Comparison of ENCODE assay signal across 8 cellular contexts in genomic region chr2:148927010-148927409, GRCh38. TPM values are rescaled to one million over a fixed set of nuclear protein-coding genes. Genes with fewer than 3 reads are reported as not detected.
DNase-seq lines count a peak whose midpoint lies in the region; TF ChIP-seq lines count a peak whose summit lies in the region.

No MANE protein-coding gene starts in this region.

- no peaks in the 10 kb centered on the region for H3K9me3 Mint-ChIP-seq in activated naive CD4-positive, alpha-beta T cell treated with anti-CD3 and anti-CD28 coated beads, Interleukin-2, amount 50 U/mL, for 24 hours
- no peaks in the 10 kb centered on the region for H3K9me3 Mint-ChIP-seq in nephron

- WGBS in suprapubic skin: 64% methylated on average over 12 of the region's 12 CpGs

- H3K36me3 ChIP-seq in H7 (replicated peaks; ENCODE audit: control insufficient read depth, insufficient read depth, low read length) (peaks cover 7% of the 10 kb centered on the region), suprapubic skin (no peaks in the 10 kb centered on the region)

- H3K27ac ChIP-seq in suprapubic skin: no peak overlapping the region

- peaks cover 18% of the 10 kb centered on the region for H3K4me1 Mint-ChIP-seq in activated naive CD4-positive, alpha-beta T cell treated with anti-CD3 and anti-CD28 coated beads, Interleukin-2, amount 50 U/mL, for 24 hours
- peaks cover 34% of the 10 kb centered on the region for H3K4me1 Mint-ChIP-seq in nephron

- peak overlapping the region; percentile 86 for H3K4me3 Mint-ChIP-seq in activated naive CD4-positive, alpha-beta T cell treated with anti-CD3 and anti-CD28 coated beads, Interleukin-2, amount 50 U/mL, for 24 hours
- H3K4me3 Mint-ChIP-seq in nephron: peak overlapping the region in 1 of 3 experiments; percentile 35

- no peak for TF ChIP-seq POLR2A in NB4 (IDR thresholded peaks at IDR 0.05; ENCODE audit: extremely low read depth, insufficient read length)
- TF ChIP-seq POLR2A in suprapubic skin (IDR thresholded peaks at IDR 0.05): no peak

- TF ChIP-seq CTCF in GM10266 (IDR thresholded peaks at IDR 0.05; ENCODE audit: control insufficient read depth, insufficient read depth, low read depth, missing control alignments) (no peak), NB4 (IDR thresholded peaks at IDR 0.05; ENCODE audit: low read depth, low read length) (no peak), nephron (IDR thresholded peaks at IDR 0.05; ENCODE audit: unreplicated experiment in 3 of 3) (no peak), suprapubic skin (IDR thresholded peaks at IDR 0.05) (no peak)

- H3K27me3 ChIP-seq in H7 (ENCODE audit: control insufficient read depth, insufficient read depth, low read length): no peaks in the 10 kb centered on the region
- H3K27me3 ChIP-seq in suprapubic skin: no peaks in the 10 kb centered on the region

- H3K27ac Mint-ChIP-seq in activated naive CD4-positive, alpha-beta T cell treated with anti-CD3 and anti-CD28 coated beads, Interleukin-2, amount 50 U/mL, for 24 hours: peak overlapping the region; percentile 74
- H3K27ac Mint-ChIP-seq in nephron: peak overlapping the region; percentile 21 to 81 (median 76)

- TF ChIP-seq EP300 in suprapubic skin (IDR thresholded peaks at IDR 0.05): no peak

- no peaks in the 10 kb centered on the region for H3K4me1 ChIP-seq in suprapubic skin

- DNase-seq in GM10266 (ENCODE audit: extremely low spot score): peak; percentile 23
- DNase-seq in H7: peak; percentile 23
- peak; percentile 75 for DNase-seq in NB4 (ENCODE audit: low read depth)
- no peak for DNase-seq in mucosa of gallbladder (ENCODE audit: low spot score)
- DNase-seq in AG08395 (ENCODE audit: low spot score): no peak
- no peak for DNase-seq in suprapubic skin (ENCODE audit: low spot score in 2 of 2)

- H3K36me3 Mint-ChIP-seq in activated naive CD4-positive, alpha-beta T cell treated with anti-CD3 and anti-CD28 coated beads, Interleukin-2, amount 50 U/mL, for 24 hours: peaks cover 2% of the 10 kb centered on the region
- H3K36me3 Mint-ChIP-seq in nephron (ENCODE audit: low read depth): no peaks in the 10 kb centered on the region

- H3K27me3 Mint-ChIP-seq in activated naive CD4-positive, alpha-beta T cell treated with anti-CD3 and anti-CD28 coated beads, Interleukin-2, amount 50 U/mL, for 24 hours: no peaks in the 10 kb centered on the region
- H3K27me3 Mint-ChIP-seq in nephron (ENCODE audit: low read depth): peaks cover 4% of the 10 kb centered on the region

- H3K4me3 ChIP-seq in H7 (ENCODE audit: insufficient read depth, low read depth, low read length) (no peak overlapping the region), NB4 (ENCODE audit: low read depth, low read length) (peak overlapping the region; percentile 62), suprapubic skin (no peak overlapping the region)

- no peaks in the 10 kb centered on the region for H3K9me3 ChIP-seq in suprapubic skin

RNA-seq across cellular contexts. Expression of gene KIF5C, which starts 52.0 kb away (rescaled TPM):
- 24.0 and 38.2 TPM in 2 replicates for total RNA-seq in H7 (2014; rRNA removed; shearing (Covaris generic))
- 3.5 TPM for total RNA-seq in mucosa of gallbladder
- 1 to 10 TPM in 3 of 4 donors, under 1 TPM in 1; 0.30 to 3.2 (median 1.5) TPM for total RNA-seq in suprapubic skin

Comparison
In these comparisons a context has a peak if more than half of its experiments do, and no peak if none do; other contexts are left out.
1. DNase-seq: peak in GM10266 (single experiment), H7 (single experiment) and NB4 (single experiment); none in mucosa of gallbladder (single experiment), AG08395 (single experiment) and suprapubic skin (0 of 2).